ENCODE assay signal across 8 cellular contexts in genomic region chr9:19925674-19926503, GRCh38.
DNase-seq lines count a peak whose midpoint lies in the region; ATAC-seq, FAIRE-seq and TF ChIP-seq lines count a peak whose summit lies in the region.

No MANE protein-coding gene starts in this region.

- no peaks in the 10 kb centered on the region for H3K36me3 Mint-ChIP-seq in activated B cell treated with CpG ODN at 0.5 μM for 24 hours (ENCODE audit: low read depth)
- no peaks in the 10 kb centered on the region for H3K36me3 Mint-ChIP-seq in central memory CD8-positive, alpha-beta T cell (ENCODE audit: insufficient read depth)

- peak; percentile 76 for TF ChIP-seq CTCF in A673 (conservative IDR thresholded peaks at IDR 0.05; ENCODE audit: low read depth, low read length)
- no peak for TF ChIP-seq CTCF in activated B cell treated with CpG ODN at 0.5 μM for 24 hours (IDR thresholded peaks at IDR 0.05)
- peak; percentile 93 for TF ChIP-seq CTCF in kidney (IDR thresholded peaks at IDR 0.05; ENCODE audit: borderline replicate concordance, extremely low read depth, insufficient read depth)

- peak overlapping the region; percentile 49 for H3K4me3 Mint-ChIP-seq in activated B cell treated with CpG ODN at 0.5 μM for 24 hours
- H3K4me3 Mint-ChIP-seq in central memory CD8-positive, alpha-beta T cell = peak overlapping the region; percentile 37

- peaks cover 19% of the 10 kb centered on the region for H3K27me3 Mint-ChIP-seq in activated B cell treated with CpG ODN at 0.5 μM for 24 hours
- peaks cover 6% of the 10 kb centered on the region for H3K27me3 Mint-ChIP-seq in central memory CD8-positive, alpha-beta T cell

- H3K9me3 ChIP-seq in A673 (ENCODE audit: low read depth, low read length, poor library complexity, severe bottlenecking) (no peaks in the 10 kb centered on the region), kidney (ENCODE audit: control insufficient read depth in 1 of 2, low read length in 2 of 2) (no peaks in the 10 kb centered on the region)

- H3K4me3 ChIP-seq in A673 (ENCODE audit: low read depth, low read length, poor library complexity, severe bottlenecking) (peak overlapping the region; percentile 44), kidney (ENCODE audit: low read length in 2 of 2) (peak overlapping the region; percentile 46 to 61)

- CTCF ChIA-PET in A673 (lab: Charles Lee) (interaction anchor here (0.6 kb wide), 1 partner anchor 280 kb away, joined by 5 read pairs; no protein-coding TSS in a partner anchor), activated B cell treated with CpG ODN at 0.5 μM for 24 hours (lab: Charles Lee) (interaction anchor here (1.5 to 4.8 kb wide), 5 partner anchors 13 to 1186 kb away, joined by 4 to 48 read pairs (median 17); no protein-coding TSS in a partner anchor)

- H3K36me3 ChIP-seq in A673 (ENCODE audit: insufficient read depth, low read length, poor library complexity, severe bottlenecking) (no peaks in the 10 kb centered on the region), kidney (ENCODE audit: control insufficient read depth in 1 of 2, insufficient read depth in 2 of 2, low read length in 2 of 2) (no peaks in the 10 kb centered on the region)

- POLR2A ChIA-PET in A673 (lab: Charles Lee; ENCODE audit: low non-redundant PET) = no interaction called here
- POLR2A ChIA-PET in activated B cell treated with CpG ODN at 0.5 μM for 24 hours (lab: Charles Lee) = no interaction called here

- no peaks in the 10 kb centered on the region for H3K27me3 ChIP-seq in A673 (replicated peaks; ENCODE audit: insufficient read depth, low read depth, low read length, poor library complexity)

- H3K4me1 ChIP-seq in A673 (ENCODE audit: insufficient read depth, low read length, poor library complexity, severe bottlenecking) (peaks cover 4% of the 10 kb centered on the region), kidney (ENCODE audit: control insufficient read depth in 1 of 2, insufficient read depth in 1 of 2, low read depth in 1 of 2, low read length in 2 of 2) (peaks cover 0 to 2% of the 10 kb centered on the region in 2 donors)

- H3K4me1 Mint-ChIP-seq in activated B cell treated with CpG ODN at 0.5 μM for 24 hours = peaks cover 10% of the 10 kb centered on the region
- H3K4me1 Mint-ChIP-seq in central memory CD8-positive, alpha-beta T cell = peaks cover 6% of the 10 kb centered on the region

- H3K9me3 Mint-ChIP-seq in activated B cell treated with CpG ODN at 0.5 μM for 24 hours = no peaks in the 10 kb centered on the region
- H3K9me3 Mint-ChIP-seq in central memory CD8-positive, alpha-beta T cell = no peaks in the 10 kb centered on the region

- BruUV-seq in A673 (replicated peaks; lab: Mats Ljungman, UMichigan) = no TSS peak

- H3K27ac ChIP-seq in A673 (ENCODE audit: low read depth, low read length, poor library complexity, severe bottlenecking) = no peak overlapping the region
- H3K27ac ChIP-seq in kidney (ENCODE audit: low read depth in 2 of 2, low read length in 2 of 2) = no peak overlapping the region

- H3K27ac Mint-ChIP-seq in activated B cell treated with CpG ODN at 0.5 μM for 24 hours = no peak overlapping the region
- no peak overlapping the region for H3K27ac Mint-ChIP-seq in central memory CD8-positive, alpha-beta T cell (ENCODE audit: low read depth)

- peak; percentile 79 for ATAC-seq in GM18508 (IDR thresholded peaks at IDR 0.05; ENCODE audit: insufficient read depth, unreplicated experiment)
- peak; percentile 92 for ATAC-seq in HG03060 (IDR thresholded peaks at IDR 0.05; ENCODE audit: low read depth, unreplicated experiment)
- ATAC-seq in activated B cell treated with CpG ODN at 0.5 μM for 24 hours (ENCODE audit: low read depth) = peak; percentile 99
- ATAC-seq in central memory CD8-positive, alpha-beta T cell (replicated peaks; ENCODE audit: extremely low read depth, poor library complexity, severe bottlenecking) = peak; percentile 91

- no peak for FAIRE-seq in kidney (lab: Jason Lieb, UNC)

- intact Hi-C loops in A673 (cut with micrococcal nuclease; ENCODE audit: unreplicated experiment) = loop anchor here (2.0 to 10.0 kb wide), 5 partner anchors 349 to 1185 kb away; partner anchors contain the start of gene MLLT3
- intact Hi-C loops in activated B cell treated with CpG ODN at 0.5 μM for 24 hours (cut with micrococcal nuclease) = loop anchor here (1.0 to 10.0 kb wide), 8 partner anchors 429 to 1861 kb away; no protein-coding TSS in a partner anchor
- intact Hi-C loops in kidney (cut with DNase I) = loop anchor here (10.0 kb wide), 2 partner anchors 1019 to 1179 kb away; no protein-coding TSS in a partner anchor

- DNase-seq in A673 (ENCODE audit: low spot score) (peak; percentile 73), NCI-H2107 (lab: John Stamatoyannopoulos, UW) (peak; percentile 46), activated B cell treated with CpG ODN at 0.5 μM for 24 hours (peak; percentile 37), kidney (peak; percentile 71)
- DNase-seq in central memory CD8-positive, alpha-beta T cell (ENCODE audit: low spot score in 2 of 2) = peak; percentile 52 to 67
- DNase-seq in stimulated activated CD4-positive, alpha-beta T cell treated with anti-CD3 and anti-CD28 coated beads, Interleukin-1b, Interleukin-23, amount 100 ng/mL, for 1 hour (ENCODE audit: low read depth in 2 of 2) = peak; percentile 51 to 62

- H3K9ac ChIP-seq in kidney (ENCODE audit: low read length in 2 of 2) = peak overlapping the region in 1 of 2 donors; percentile 3
